Comparison of ENCODE assay signal across 1 cellular context in the genomic region with DNA sequence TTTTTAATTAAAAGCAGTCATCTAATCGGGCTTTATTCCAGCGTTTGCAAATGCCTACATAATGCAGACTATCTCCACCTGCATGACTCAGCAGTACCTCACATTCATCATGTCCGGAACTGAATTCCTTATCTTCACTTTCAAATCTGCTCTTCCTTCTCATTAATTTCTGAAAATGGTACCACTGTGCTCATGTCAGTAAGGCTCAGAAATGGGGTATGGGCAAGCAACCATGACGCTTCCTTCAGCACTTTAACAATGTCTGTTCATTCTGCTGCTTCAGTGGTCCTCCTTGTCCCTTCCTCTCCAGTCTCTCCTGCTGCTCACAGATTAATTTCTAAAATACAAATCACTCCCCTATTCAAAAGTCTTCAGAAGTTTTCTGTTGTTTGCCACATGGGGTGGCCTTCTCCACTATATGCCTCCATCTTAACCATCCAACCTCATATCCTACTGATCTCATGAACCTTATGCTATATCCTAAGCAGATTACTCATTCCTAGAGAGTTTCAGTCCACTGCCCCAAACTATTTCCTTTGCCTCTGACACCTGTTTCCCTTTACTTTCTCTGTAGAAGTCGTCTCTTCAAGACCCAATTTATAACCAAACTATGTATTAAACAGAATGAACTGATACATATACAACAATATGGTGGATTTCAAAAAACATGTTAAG.
A peak's percentile ranks its signal among the peaks of the same experiment; 100 is the strongest.
TF ChIP-seq lines count a peak whose summit lies in the region.

No MANE protein-coding gene starts in this region.

TF ChIP-seq in K562, 482 proteins besides CTCF, POLR2A, EP300 and RAD21 (continued from another document and continues in another):
- TF ChIP-seq, protein P1, sequence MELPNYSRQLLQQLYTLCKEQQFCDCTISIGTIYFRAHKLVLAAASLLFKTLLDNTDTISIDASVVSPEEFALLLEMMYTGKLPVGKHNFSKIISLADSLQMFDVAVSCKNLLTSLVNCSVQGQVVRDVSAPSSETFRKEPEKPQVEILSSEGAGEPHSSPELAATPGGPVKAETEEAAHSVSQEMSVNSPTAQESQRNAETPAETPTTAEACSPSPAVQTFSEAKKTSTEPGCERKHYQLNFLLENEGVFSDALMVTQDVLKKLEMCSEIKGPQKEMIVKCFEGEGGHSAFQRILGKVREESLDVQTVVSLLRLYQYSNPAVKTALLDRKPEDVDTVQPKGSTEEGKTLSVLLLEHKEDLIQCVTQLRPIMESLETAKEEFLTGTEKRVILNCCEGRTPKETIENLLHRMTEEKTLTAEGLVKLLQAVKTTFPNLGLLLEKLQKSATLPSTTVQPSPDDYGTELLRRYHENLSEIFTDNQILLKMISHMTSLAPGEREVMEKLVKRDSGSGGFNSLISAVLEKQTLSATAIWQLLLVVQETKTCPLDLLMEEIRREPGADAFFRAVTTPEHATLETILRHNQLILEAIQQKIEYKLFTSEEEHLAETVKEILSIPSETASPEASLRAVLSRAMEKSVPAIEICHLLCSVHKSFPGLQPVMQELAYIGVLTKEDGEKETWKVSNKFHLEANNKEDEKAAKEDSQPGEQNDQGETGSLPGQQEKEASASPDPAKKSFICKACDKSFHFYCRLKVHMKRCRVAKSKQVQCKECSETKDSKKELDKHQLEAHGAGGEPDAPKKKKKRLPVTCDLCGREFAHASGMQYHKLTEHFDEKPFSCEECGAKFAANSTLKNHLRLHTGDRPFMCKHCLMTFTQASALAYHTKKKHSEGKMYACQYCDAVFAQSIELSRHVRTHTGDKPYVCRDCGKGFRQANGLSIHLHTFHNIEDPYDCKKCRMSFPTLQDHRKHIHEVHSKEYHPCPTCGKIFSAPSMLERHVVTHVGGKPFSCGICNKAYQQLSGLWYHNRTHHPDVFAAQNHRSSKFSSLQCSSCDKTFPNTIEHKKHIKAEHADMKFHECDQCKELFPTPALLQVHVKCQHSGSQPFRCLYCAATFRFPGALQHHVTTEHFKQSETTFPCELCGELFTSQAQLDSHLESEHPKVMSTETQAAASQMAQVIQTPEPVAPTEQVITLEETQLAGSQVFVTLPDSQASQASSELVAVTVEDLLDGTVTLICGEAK (IDR thresholded peaks at IDR 0.05): 0 out of 2 replicates have a peak, but pooled peaks have one; percentile 18
- TF ChIP-seq, protein P1 (CRISPR knock-in tag; IDR thresholded peaks at IDR 0.05): no peak
- peak; percentile 49; the same call in 1 of the 2 replicates for TF ChIP-seq NBN (IDR thresholded peaks at IDR 0.05; ENCODE audit: low read depth)
- peak; percentile 75; the same call in 1 of the 2 replicates for TF ChIP-seq NFRKB (IDR thresholded peaks at IDR 0.05; ENCODE audit: low read depth)
- TF ChIP-seq, protein P2, sequence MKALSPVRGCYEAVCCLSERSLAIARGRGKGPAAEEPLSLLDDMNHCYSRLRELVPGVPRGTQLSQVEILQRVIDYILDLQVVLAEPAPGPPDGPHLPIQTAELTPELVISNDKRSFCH (CRISPR knock-in tag; IDR thresholded peaks at IDR 0.05): no peak
- TF ChIP-seq, protein P2 (tag; IDR thresholded peaks at IDR 0.05): no peak
- no peak for TF ChIP-seq U2AF1 (optimal IDR thresholded peaks at IDR 0.05; ENCODE audit: low read depth, low read length)
- no peak for TF ChIP-seq FOXK1 (CRISPR knock-in tag; IDR thresholded peaks at IDR 0.05; ENCODE audit: borderline replicate concordance)
- no peak for TF ChIP-seq CHD1 (IDR thresholded peaks at IDR 0.05; ENCODE audit: low read length)
- TF ChIP-seq SNRNP70 (optimal IDR thresholded peaks at IDR 0.05; ENCODE audit: low read depth, low read length): no peak
- peak; percentile 63; the same call in 1 of the 2 replicates for TF ChIP-seq TEAD4 (IDR thresholded peaks at IDR 0.05; ENCODE audit: low read length)
- no peak for TF ChIP-seq TEAD4 (CRISPR knock-in tag; IDR thresholded peaks at IDR 0.05; ENCODE audit: borderline replicate concordance)
- no peak for TF ChIP-seq ZBTB1 (CRISPR knock-in tag; IDR thresholded peaks at IDR 0.05; ENCODE audit: borderline replicate concordance, low read depth)
- no peak for TF ChIP-seq KHSRP (IDR thresholded peaks at IDR 0.05)
- no peak for TF ChIP-seq XRCC3 (IDR thresholded peaks at IDR 0.05)
- TF ChIP-seq KAT7 (CRISPR knock-in tag; IDR thresholded peaks at IDR 0.05; ENCODE audit: borderline replicate concordance): no peak
- TF ChIP-seq, protein P3, sequence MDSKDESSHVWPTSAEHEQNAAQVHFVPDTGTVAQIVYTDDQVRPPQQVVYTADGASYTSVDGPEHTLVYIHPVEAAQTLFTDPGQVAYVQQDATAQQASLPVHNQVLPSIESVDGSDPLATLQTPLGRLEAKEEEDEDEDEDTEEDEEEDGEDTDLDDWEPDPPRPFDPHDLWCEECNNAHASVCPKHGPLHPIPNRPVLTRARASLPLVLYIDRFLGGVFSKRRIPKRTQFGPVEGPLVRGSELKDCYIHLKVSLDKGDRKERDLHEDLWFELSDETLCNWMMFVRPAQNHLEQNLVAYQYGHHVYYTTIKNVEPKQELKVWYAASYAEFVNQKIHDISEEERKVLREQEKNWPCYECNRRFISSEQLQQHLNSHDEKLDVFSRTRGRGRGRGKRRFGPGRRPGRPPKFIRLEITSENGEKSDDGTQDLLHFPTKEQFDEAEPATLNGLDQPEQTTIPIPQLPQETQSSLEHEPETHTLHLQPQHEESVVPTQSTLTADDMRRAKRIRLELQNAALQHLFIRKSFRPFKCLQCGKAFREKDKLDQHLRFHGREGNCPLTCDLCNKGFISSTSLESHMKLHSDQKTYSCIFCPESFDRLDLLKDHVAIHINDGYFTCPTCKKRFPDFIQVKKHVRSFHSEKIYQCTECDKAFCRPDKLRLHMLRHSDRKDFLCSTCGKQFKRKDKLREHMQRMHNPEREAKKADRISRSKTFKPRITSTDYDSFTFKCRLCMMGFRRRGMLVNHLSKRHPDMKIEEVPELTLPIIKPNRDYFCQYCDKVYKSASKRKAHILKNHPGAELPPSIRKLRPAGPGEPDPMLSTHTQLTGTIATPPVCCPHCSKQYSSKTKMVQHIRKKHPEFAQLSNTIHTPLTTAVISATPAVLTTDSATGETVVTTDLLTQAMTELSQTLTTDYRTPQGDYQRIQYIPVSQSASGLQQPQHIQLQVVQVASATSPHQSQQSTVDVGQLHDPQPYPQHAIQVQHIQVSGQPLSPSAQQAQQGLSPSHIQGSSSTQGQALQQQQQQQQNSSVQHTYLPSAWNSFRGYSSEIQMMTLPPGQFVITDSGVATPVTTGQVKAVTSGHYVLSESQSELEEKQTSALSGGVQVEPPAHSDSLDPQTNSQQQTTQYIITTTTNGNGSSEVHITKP (IDR thresholded peaks at IDR 0.05; ENCODE audit: partially characterized antibody): peak; percentile 12
- TF ChIP-seq STAT5A (IDR thresholded peaks at IDR 0.05; ENCODE audit: borderline replicate concordance, low read length): no peak
- TF ChIP-seq, protein P4, sequence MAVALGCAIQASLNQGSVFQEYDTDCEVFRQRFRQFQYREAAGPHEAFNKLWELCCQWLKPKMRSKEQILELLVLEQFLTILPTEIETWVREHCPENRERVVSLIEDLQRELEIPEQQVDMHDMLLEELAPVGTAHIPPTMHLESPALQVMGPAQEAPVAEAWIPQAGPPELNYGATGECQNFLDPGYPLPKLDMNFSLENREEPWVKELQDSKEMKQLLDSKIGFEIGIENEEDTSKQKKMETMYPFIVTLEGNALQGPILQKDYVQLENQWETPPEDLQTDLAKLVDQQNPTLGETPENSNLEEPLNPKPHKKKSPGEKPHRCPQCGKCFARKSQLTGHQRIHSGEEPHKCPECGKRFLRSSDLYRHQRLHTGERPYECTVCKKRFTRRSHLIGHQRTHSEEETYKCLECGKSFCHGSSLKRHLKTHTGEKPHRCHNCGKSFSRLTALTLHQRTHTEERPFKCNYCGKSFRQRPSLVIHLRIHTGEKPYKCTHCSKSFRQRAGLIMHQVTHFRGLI (CRISPR knock-in tag; IDR thresholded peaks at IDR 0.05): no peak
- TF ChIP-seq RAD51 (IDR thresholded peaks at IDR 0.05; ENCODE audit: borderline replicate concordance, low read depth): peak; percentile 20; the same call in 1 of the 2 replicates
- TF ChIP-seq, protein P5, sequence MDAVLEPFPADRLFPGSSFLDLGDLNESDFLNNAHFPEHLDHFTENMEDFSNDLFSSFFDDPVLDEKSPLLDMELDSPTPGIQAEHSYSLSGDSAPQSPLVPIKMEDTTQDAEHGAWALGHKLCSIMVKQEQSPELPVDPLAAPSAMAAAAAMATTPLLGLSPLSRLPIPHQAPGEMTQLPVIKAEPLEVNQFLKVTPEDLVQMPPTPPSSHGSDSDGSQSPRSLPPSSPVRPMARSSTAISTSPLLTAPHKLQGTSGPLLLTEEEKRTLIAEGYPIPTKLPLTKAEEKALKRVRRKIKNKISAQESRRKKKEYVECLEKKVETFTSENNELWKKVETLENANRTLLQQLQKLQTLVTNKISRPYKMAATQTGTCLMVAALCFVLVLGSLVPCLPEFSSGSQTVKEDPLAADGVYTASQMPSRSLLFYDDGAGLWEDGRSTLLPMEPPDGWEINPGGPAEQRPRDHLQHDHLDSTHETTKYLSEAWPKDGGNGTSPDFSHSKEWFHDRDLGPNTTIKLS (IDR thresholded peaks at IDR 0.05; ENCODE audit: borderline replicate concordance, low read depth): no peak
- no peak for TF ChIP-seq SP1 (CRISPR knock-in tag; IDR thresholded peaks at IDR 0.05)
- 0 out of 2 replicates have a peak, but pooled peaks have one; percentile 17 for TF ChIP-seq SMARCA5 (IDR thresholded peaks at IDR 0.05)
- TF ChIP-seq ZNF324 (CRISPR knock-in tag; IDR thresholded peaks at IDR 0.05): no peak
- TF ChIP-seq STAT5B (CRISPR knock-in tag; IDR thresholded peaks at IDR 0.05): no peak
